4 cellular contexts compared by ENCODE assay signal in the genomic region with DNA sequence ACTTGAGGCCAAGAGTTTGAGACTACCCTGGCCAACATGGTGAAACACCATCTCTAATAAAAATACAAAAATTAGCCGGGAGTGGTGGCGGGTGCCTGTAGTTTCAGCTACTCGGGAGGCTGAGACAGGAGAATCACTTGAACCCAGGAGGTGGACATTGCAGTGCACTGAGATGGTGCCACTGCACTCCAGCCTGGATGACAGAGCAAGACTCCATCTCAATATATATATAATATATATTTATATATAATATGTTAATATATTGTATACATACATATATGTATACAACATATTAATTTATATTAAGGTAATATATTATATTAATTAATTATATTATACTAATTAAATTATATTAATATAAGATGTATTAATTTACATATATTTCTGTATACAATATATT. TPM values are rescaled to one million over a fixed set of nuclear protein-coding genes. Genes with fewer than 3 reads are reported as not detected.
"Had no signal": no experiment of that assay in that cellular context is flagged by ENCODE, and none has a peak within 500 bp of the region (broad histone marks: within the 10 kb centered on the region; RNA-seq: fewer than 3 reads in every experiment).

No MANE protein-coding gene starts in this region.

RNA-seq across cellular contexts. Expression of gene RLN3, which starts 8.2 kb away (rescaled TPM):
- total RNA-seq: LHCN-M2, M059J, MCF 10A, NCI-H460 had no signal

RNA-seq across cellular contexts. Expression of gene PALM3, which starts 42.1 kb away (rescaled TPM):
- total RNA-seq: MCF 10A, NCI-H460 had no signal
